In genomic region chr2:58081000-58081399, GRCh38 we compare ENCODE assay signal across 1 cellular context.
A peak's percentile ranks its signal among the peaks of the same experiment; 100 is the strongest.
TF ChIP-seq lines count a peak whose summit lies in the region.

No MANE protein-coding gene starts in this region.

TF ChIP-seq in HepG2, 621 proteins besides CTCF, POLR2A, EP300 and RAD21 (continued from another document):
- TF ChIP-seq BCLAF1 (IDR thresholded peaks at IDR 0.05): no peak
- TF ChIP-seq HOXD1 (CRISPR knock-in tag; IDR thresholded peaks at IDR 0.05): no peak
- TF ChIP-seq PBX3 (CRISPR knock-in tag; IDR thresholded peaks at IDR 0.05; ENCODE audit: borderline replicate concordance): no peak
- TF ChIP-seq ZFX (CRISPR knock-in tag; IDR thresholded peaks at IDR 0.05; ENCODE audit: low read depth): no peak
- TF ChIP-seq FOXA3 (CRISPR knock-in tag; IDR thresholded peaks at IDR 0.05): peak; percentile 20; the same call in 1 of the 2 replicates
- no peak for TF ChIP-seq GPBP1L1 (CRISPR knock-in tag; IDR thresholded peaks at IDR 0.05)
- TF ChIP-seq FOXA1 (IDR thresholded peaks at IDR 0.05): no peak
- peak; percentile 55; the same call in 1 of the 2 replicates for TF ChIP-seq FOXA1 (CRISPR knock-in tag; IDR thresholded peaks at IDR 0.05)
- no peak for TF ChIP-seq FIP1L1 (IDR thresholded peaks at IDR 0.05; ENCODE audit: borderline replicate concordance, insufficient read depth, low read depth, low read length)
- no peak for TF ChIP-seq ZNF484 (CRISPR knock-in tag; IDR thresholded peaks at IDR 0.05; ENCODE audit: borderline replicate concordance, low read depth)
- no peak for TF ChIP-seq ZC3H13 (CRISPR knock-in tag; IDR thresholded peaks at IDR 0.05)
- no peak for TF ChIP-seq ZNF563 (CRISPR knock-in tag; IDR thresholded peaks at IDR 0.05)
- TF ChIP-seq ZNF552 (CRISPR knock-in tag; IDR thresholded peaks at IDR 0.05; ENCODE audit: borderline replicate concordance): no peak
- no peak for TF ChIP-seq MXI1 (IDR thresholded peaks at IDR 0.05; ENCODE audit: borderline replicate concordance, low read depth, low read length)
- no peak for TF ChIP-seq ATRX (CRISPR knock-in tag; IDR thresholded peaks at IDR 0.05; ENCODE audit: borderline replicate concordance)
- TF ChIP-seq CHD2 (IDR thresholded peaks at IDR 0.05; ENCODE audit: low read depth, low read length): no peak
